12 cellular contexts compared by ENCODE assay signal in the genomic region with DNA sequence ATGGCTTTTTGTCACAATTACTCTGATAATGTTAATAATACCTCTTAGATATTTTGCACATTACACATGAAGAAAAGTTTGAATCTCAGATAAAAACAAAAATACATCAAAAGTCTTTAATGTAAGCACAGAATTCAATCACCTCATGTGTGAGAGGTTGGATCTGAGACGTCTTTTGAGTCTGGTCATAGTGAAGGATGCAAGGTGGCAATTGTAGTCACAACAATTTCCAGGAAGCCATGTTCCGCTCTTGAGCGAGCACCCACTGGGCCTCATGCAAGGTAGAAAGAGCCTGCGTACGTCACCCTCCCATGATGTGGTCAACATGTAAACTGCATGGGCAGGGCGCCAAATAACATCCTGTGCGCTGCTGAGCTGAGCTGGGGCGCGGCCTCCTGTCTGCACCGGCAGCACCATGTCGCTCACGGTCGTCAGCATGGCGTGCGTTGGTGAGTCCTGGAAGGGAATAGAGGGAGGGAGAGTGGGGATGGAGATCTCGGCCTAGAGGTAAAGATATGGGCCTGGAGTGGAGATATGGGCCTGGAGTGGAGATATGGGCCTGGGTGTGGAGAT. TPM values are rescaled to one million over a fixed set of nuclear protein-coding genes. Genes with fewer than 3 reads are reported as not detected.
"Had no signal": no experiment of that assay in that cellular context is flagged by ENCODE, and none has a peak within 500 bp of the region (broad histone marks: within the 10 kb centered on the region; RNA-seq: fewer than 3 reads in every experiment).

A gene (plus strand): TSS at position 383 of the 573 bp plus-strand sequence. CDS start 33 bp downstream, at position 416.

RNA-seq across cellular contexts. Expression of the gene that starts here (rescaled TPM):
- total RNA-seq: kidney epithelial cell, left ventricle myocardium inferior, mesothelial cell of epicardium, neural crest cell, occipital lobe, osteocyte, posterior vena cava, psoas muscle, sigmoid colon, temporal lobe, tibial nerve, ureter had no signal
